Comparison of ENCODE assay signal across 10 cellular contexts in the genomic region with DNA sequence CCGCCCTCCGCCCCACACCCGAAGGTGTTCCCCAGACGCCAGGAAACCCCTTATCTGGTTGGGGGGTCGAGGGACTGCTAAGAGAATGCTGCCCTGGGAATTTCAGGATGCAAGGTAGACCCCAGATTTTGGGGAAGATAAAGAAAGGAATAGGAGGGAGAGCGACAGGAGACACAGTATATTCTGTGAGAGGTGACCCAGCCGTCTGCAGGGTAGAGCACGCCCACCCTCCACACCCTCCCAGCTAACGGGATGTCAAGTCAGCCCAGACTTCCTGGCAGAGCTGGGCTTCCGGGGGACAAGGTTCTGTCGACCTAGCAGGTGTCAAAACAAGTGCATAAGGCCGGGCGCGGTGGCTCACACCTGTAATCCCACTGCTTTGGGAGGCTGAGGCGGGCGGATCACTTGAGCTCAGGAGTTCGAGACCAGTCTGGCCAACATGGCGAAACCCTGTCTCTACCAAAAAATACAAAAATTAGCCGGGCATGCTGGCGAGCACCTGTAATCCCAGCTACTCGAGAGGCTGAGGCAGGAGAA. TPM values are rescaled to one million over a fixed set of nuclear protein-coding genes. Genes with fewer than 3 reads are reported as not detected.
DNase-seq lines count a peak whose midpoint lies in the region; ATAC-seq and TF ChIP-seq lines count a peak whose summit lies in the region.
"Had no signal": no experiment of that assay in that cellular context is flagged by ENCODE, and none has a peak within 500 bp of the region (broad histone marks: within the 10 kb centered on the region; RNA-seq: fewer than 3 reads in every experiment).

No MANE protein-coding gene starts in this region.

- peaks cover 0 to 3% (median 0%) of the 10 kb centered on the region in 7 donors for H3K9me3 Mint-ChIP-seq in CD4-positive, CD25-positive, alpha-beta regulatory T cell
- peaks cover 0 to 4% (median 0%) of the 10 kb centered on the region in 11 donors for H3K9me3 Mint-ChIP-seq in naive thymus-derived CD4-positive, alpha-beta T cell

- peaks cover 4% of the 10 kb centered on the region for H3K27me3 ChIP-seq in CD4-positive, CD25-positive, alpha-beta regulatory T cell (ENCODE audit: control insufficient read depth, insufficient read depth, low read length)
- H3K27me3 ChIP-seq in HAP-1 (ENCODE audit: low read depth) (no peaks in the 10 kb centered on the region), gastrocnemius medialis (peaks cover 35 to 38% (median 37%) of the 10 kb centered on the region in 3 donors)
- peaks cover 0 to 2% of the 10 kb centered on the region in 2 donors for H3K27me3 ChIP-seq in naive thymus-derived CD4-positive, alpha-beta T cell (ENCODE audit: control insufficient read depth in 2 of 2, insufficient read depth in 2 of 2, low read length in 2 of 2)

- H3K36me3 ChIP-seq in CD4-positive, CD25-positive, alpha-beta regulatory T cell (ENCODE audit: control insufficient read depth, insufficient read depth, low read length) = no peaks in the 10 kb centered on the region
- H3K36me3 ChIP-seq in HAP-1 (replicated peaks) (0 out of 2 replicates have a peak, but pooled peaks cover 4% of the 10 kb centered on the region), gastrocnemius medialis (no peaks in the 10 kb centered on the region)
- H3K36me3 ChIP-seq in naive thymus-derived CD4-positive, alpha-beta T cell (ENCODE audit: control insufficient read depth in 2 of 3, insufficient read depth in 3 of 3, low read length in 3 of 3) = no peaks in the 10 kb centered on the region

- POLR2A ChIA-PET in naive thymus-derived CD4-positive, alpha-beta T cell (lab: Charles Lee) = interaction anchor here (1.1 to 1.3 kb wide), 2 partner anchors 12 to 29 kb away, joined by 3 read pairs; partner anchors contain the start of gene MAP2K7

- intact Hi-C loops in naive thymus-derived CD4-positive, alpha-beta T cell (cut with micrococcal nuclease) = no loop called here
- intact Hi-C loops in gastrocnemius medialis (cut with DNase I; ENCODE audit: low total_unique reads) = no loop called here

- peak in 1 of 3 donors; percentile 35 for DNase-seq in CD4-positive, CD25-positive, alpha-beta regulatory T cell
- DNase-seq in HAP-1 (ENCODE audit: low spot score in 2 of 2) = no peak
- DNase-seq in caudate nucleus (lab: John Stamatoyannopoulos, UW) = no peak
- no peak for DNase-seq in naive thymus-derived CD4-positive, alpha-beta T cell
- DNase-seq in SKM-1 treated with dmso at 0.1 percent for 144 hours (lab: John Stamatoyannopoulos, UW; ENCODE audit: unreplicated experiment) = no peak
- DNase-seq in gastrocnemius medialis = no peak
- no peak for DNase-seq in activated gamma-delta T cell treated with Interleukin-2 at 50 U/mL for 16 hours

- peaks cover 0 to 33% (median 9%) of the 10 kb centered on the region in 4 donors for H3K4me1 Mint-ChIP-seq in CD4-positive, CD25-positive, alpha-beta regulatory T cell
- H3K4me1 Mint-ChIP-seq in naive thymus-derived CD4-positive, alpha-beta T cell = peaks cover 14 to 27% (median 21%) of the 10 kb centered on the region in 7 donors

- H3K27me3 Mint-ChIP-seq in CD4-positive, CD25-positive, alpha-beta regulatory T cell = peaks cover 39% of the 10 kb centered on the region
- peaks cover 0 to 48% (median 8%) of the 10 kb centered on the region in 5 donors for H3K27me3 Mint-ChIP-seq in naive thymus-derived CD4-positive, alpha-beta T cell

- in situ Hi-C loops in HAP-1 (cut with MboI; ENCODE audit: low sequenced_read_pairs) (no loop called here), gastrocnemius medialis (cut with MboI; ENCODE audit: low sequenced_read_pairs in 4 of 4) (no loop called here)

- H3K27ac ChIP-seq in CD4-positive, CD25-positive, alpha-beta regulatory T cell (ENCODE audit: insufficient read depth, low read length, poor library complexity, severe bottlenecking) = no peak overlapping the region
- H3K27ac ChIP-seq in caudate nucleus (ENCODE audit: low read depth, low read length) (peak overlapping the region; percentile 58), gastrocnemius medialis (no peak overlapping the region)
- H3K27ac ChIP-seq in naive thymus-derived CD4-positive, alpha-beta T cell (ENCODE audit: low read depth, low read length) = no peak overlapping the region

- H3K4me3 ChIP-seq in CD4-positive, CD25-positive, alpha-beta regulatory T cell (ENCODE audit: low read depth, low read length) = no peak overlapping the region
- H3K4me3 ChIP-seq in HAP-1 (peak overlapping the region; percentile 46), gastrocnemius medialis (peak overlapping the region in 1 of 4 donors; percentile 19)
- H3K4me3 ChIP-seq in naive thymus-derived CD4-positive, alpha-beta T cell (ENCODE audit: low read length) = no peak overlapping the region

- no peak for TF ChIP-seq CTCF in gastrocnemius medialis (IDR thresholded peaks at IDR 0.05 in 4 of 5, conservative IDR thresholded peaks at IDR 0.05 in 1 of 5)

- H3K36me3 Mint-ChIP-seq in CD4-positive, CD25-positive, alpha-beta regulatory T cell = no peaks in the 10 kb centered on the region
- H3K36me3 Mint-ChIP-seq in naive thymus-derived CD4-positive, alpha-beta T cell = peaks cover 0 to 5% (median 0%) of the 10 kb centered on the region in 5 donors

- CTCF ChIA-PET in naive thymus-derived CD4-positive, alpha-beta T cell (lab: Charles Lee) = no interaction called here

- no peak for TF ChIP-seq POLR2A in gastrocnemius medialis (IDR thresholded peaks at IDR 0.05)

- H3K27ac Mint-ChIP-seq in CD4-positive, CD25-positive, alpha-beta regulatory T cell = no peak overlapping the region
- peak overlapping the region in 1 of 9 donors; percentile 67 for H3K27ac Mint-ChIP-seq in naive thymus-derived CD4-positive, alpha-beta T cell

- peaks cover 39% of the 10 kb centered on the region for H3K4me1 ChIP-seq in CD4-positive, CD25-positive, alpha-beta regulatory T cell (ENCODE audit: control insufficient read depth, insufficient read depth, low read length, poor library complexity, severe bottlenecking)
- H3K4me1 ChIP-seq in HAP-1 (peaks cover 25% of the 10 kb centered on the region), gastrocnemius medialis (no peaks in the 10 kb centered on the region)
- H3K4me1 ChIP-seq in naive thymus-derived CD4-positive, alpha-beta T cell (ENCODE audit: control insufficient read depth in 2 of 2, insufficient read depth in 2 of 2, low read length in 2 of 2) = peaks cover 10 to 26% of the 10 kb centered on the region in 2 donors

- H3K9me3 ChIP-seq in CD4-positive, CD25-positive, alpha-beta regulatory T cell (ENCODE audit: control insufficient read depth in 2 of 2, low read length in 2 of 2) = no peaks in the 10 kb centered on the region
- H3K9me3 ChIP-seq in HAP-1 (no peaks in the 10 kb centered on the region), gastrocnemius medialis (no peaks in the 10 kb centered on the region)
- H3K9me3 ChIP-seq in naive thymus-derived CD4-positive, alpha-beta T cell (ENCODE audit: control insufficient read depth in 2 of 3, low read length in 3 of 3) = no peaks in the 10 kb centered on the region

- peak overlapping the region in 3 of 4 donors; percentile 25 to 72 (median 70) for H3K4me3 Mint-ChIP-seq in CD4-positive, CD25-positive, alpha-beta regulatory T cell
- H3K4me3 Mint-ChIP-seq in naive thymus-derived CD4-positive, alpha-beta T cell = peak overlapping the region in 9 of 10 donors; percentile 25 to 83 (median 53)

- no peak for ATAC-seq in CD4-positive, CD25-positive, alpha-beta regulatory T cell (ENCODE audit: low read depth in 2 of 2)
- ATAC-seq in naive thymus-derived CD4-positive, alpha-beta T cell = no peak
- no peak for ATAC-seq in GM19397 (IDR thresholded peaks at IDR 0.05; ENCODE audit: unreplicated experiment)
- ATAC-seq in gastrocnemius medialis = no peak

RNA-seq across cellular contexts. Expression of gene PRR36, which starts 0.7 kb away (rescaled TPM):
- 0.12 TPM for total RNA-seq in CD4-positive, CD25-positive, alpha-beta regulatory T cell
- under 1 TPM in 2 of 4 donors, not detected in 2; 0.05 to 0.22 TPM for polyA plus RNA-seq in CD4-positive, CD25-positive, alpha-beta regulatory T cell
- total RNA-seq in naive thymus-derived CD4-positive, alpha-beta T cell = 1 to 10 TPM in 1 of 5 experiments, under 1 TPM in 3, not detected in 1; 0.08 to 1.2 (median 0.16) TPM
- polyA plus RNA-seq in naive thymus-derived CD4-positive, alpha-beta T cell = under 1 TPM; 0.08 to 0.12 TPM
- total RNA-seq in gastrocnemius medialis = not detected
- total RNA-seq: lung microvascular endothelial cell, RPMI7951 had no signal

RNA-seq across cellular contexts. Expression of gene LRRC8E, which starts 13.4 kb away (rescaled TPM):
- not detected for total RNA-seq in CD4-positive, CD25-positive, alpha-beta regulatory T cell
- polyA plus RNA-seq in CD4-positive, CD25-positive, alpha-beta regulatory T cell = not detected
- under 1 TPM in 1 of 5 experiments, not detected in 4; 0.24 TPM for total RNA-seq in naive thymus-derived CD4-positive, alpha-beta T cell
- under 1 TPM in 1 of 2 donors, not detected in 1; 0.53 TPM for polyA plus RNA-seq in naive thymus-derived CD4-positive, alpha-beta T cell
- 1 to 10 TPM in 1 of 4 donors, not detected in 3; 2.1 TPM for total RNA-seq in gastrocnemius medialis

RNA-seq across cellular contexts. Expression of gene MAP2K7, which starts 28.8 kb away (rescaled TPM):
- 93.4 TPM for total RNA-seq in CD4-positive, CD25-positive, alpha-beta regulatory T cell
- 1 to 10 TPM; 1.7 to 3.7 (median 2.6) TPM for polyA plus RNA-seq in CD4-positive, CD25-positive, alpha-beta regulatory T cell
- 100 to 1,000 TPM in 1 of 5 experiments, 10 to 100 TPM in 4; 48.7 to 109 (median 66.5) TPM for total RNA-seq in naive thymus-derived CD4-positive, alpha-beta T cell
- 1 to 10 TPM; 1.8 to 2.0 TPM for polyA plus RNA-seq in naive thymus-derived CD4-positive, alpha-beta T cell
- total RNA-seq in gastrocnemius medialis = 10 to 100 TPM; 17.7 to 41.7 (median 32.9) TPM

RNA-seq across cellular contexts. Expression of gene TGFBR3L, which starts 39.7 kb away (rescaled TPM):
- 1.1 TPM for total RNA-seq in CD4-positive, CD25-positive, alpha-beta regulatory T cell
- polyA plus RNA-seq in CD4-positive, CD25-positive, alpha-beta regulatory T cell = not detected
- 1 to 10 TPM in 4 of 5 experiments, under 1 TPM in 1; 0.27 to 4.0 (median 1.6) TPM for total RNA-seq in naive thymus-derived CD4-positive, alpha-beta T cell
- polyA plus RNA-seq in naive thymus-derived CD4-positive, alpha-beta T cell = not detected
- total RNA-seq in gastrocnemius medialis = 1 to 10 TPM in 2 of 4 donors, under 1 TPM in 1, not detected in 1; 0.62 to 2.6 (median 1.5) TPM
- total RNA-seq: lung microvascular endothelial cell had no signal

RNA-seq across cellular contexts. Expression of gene EVI5L, which starts 44.9 kb away (rescaled TPM):
- 10.2 TPM for total RNA-seq in CD4-positive, CD25-positive, alpha-beta regulatory T cell
- polyA plus RNA-seq in CD4-positive, CD25-positive, alpha-beta regulatory T cell = 1 to 10 TPM; 1.9 to 3.0 (median 2.2) TPM
- total RNA-seq in naive thymus-derived CD4-positive, alpha-beta T cell = 10 to 100 TPM in 3 of 5 experiments, 1 to 10 TPM in 2; 7.4 to 12.2 (median 11.4) TPM
- 1 to 10 TPM; 2.5 to 3.8 TPM for polyA plus RNA-seq in naive thymus-derived CD4-positive, alpha-beta T cell
- total RNA-seq in gastrocnemius medialis = 10 to 100 TPM; 17.5 to 24.6 (median 20.4) TPM
